Comparison of ENCODE assay signal across 12 cellular contexts in genomic region chr21:34881421-34881820, GRCh38.
DNase-seq lines count a peak whose midpoint lies in the region; ATAC-seq and TF ChIP-seq lines count a peak whose summit lies in the region.
"Had no signal": no experiment of that assay in that cellular context is flagged by ENCODE, and none has a peak within 500 bp of the region (broad histone marks: within the 10 kb centered on the region; RNA-seq: fewer than 3 reads in every experiment).

No MANE protein-coding gene starts in this region.

- WGBS in adrenal gland, 4 donors: 84 to 92% (median 87%) methylated on average over 3 of the region's 3 CpGs

- H3K4me1 Mint-ChIP-seq in activated naive CD8-positive, alpha-beta T cell treated with anti-CD3 and anti-CD28 coated beads, Interleukin-2, amount 50 U/mL, for 24 hours: peaks cover 47% of the 10 kb centered on the region

- H3K27ac Mint-ChIP-seq in activated naive CD8-positive, alpha-beta T cell treated with anti-CD3 and anti-CD28 coated beads, Interleukin-2, amount 50 U/mL, for 24 hours: no peak overlapping the region
- H3K27ac Mint-ChIP-seq: activated CD8-positive, alpha-beta memory T cell treated with anti-CD3 and anti-CD28 coated beads, Interleukin-2, amount 10 ng/mL, durations not matched to agents 7 days and 5 days had no signal

- POLR2A ChIA-PET in AG04449 (lab: Yijun Ruan, JAX): no interaction called here

- intact Hi-C loops in adrenal gland (cut with DNase I): loop anchor here (10.0 kb wide), 2 partner anchors 77 to 137 kb away; no protein-coding TSS in a partner anchor

- H3K36me3 ChIP-seq in adrenal gland (replicated peaks in 1 of 2): no peaks in the 10 kb centered on the region

- peak overlapping the region; percentile 28 for H3K4me3 Mint-ChIP-seq in activated naive CD8-positive, alpha-beta T cell treated with anti-CD3 and anti-CD28 coated beads, Interleukin-2, amount 50 U/mL, for 24 hours
- H3K4me3 Mint-ChIP-seq: activated CD8-positive, alpha-beta memory T cell treated with anti-CD3 and anti-CD28 coated beads, Interleukin-2, amount 10 ng/mL, durations not matched to agents 7 days and 5 days; memory B cell had no signal

- peak; percentile 71 for DNase-seq in AG04449 (ENCODE audit: low read depth, low spot score)
- DNase-seq in HFF-Myc (ENCODE audit: extremely low read depth, low read depth): no peak
- no peak for DNase-seq in activated naive CD8-positive, alpha-beta T cell treated with anti-CD3 and anti-CD28 coated beads, Interleukin-2, amount 50 U/mL, for 24 hours
- DNase-seq in kidney glomerular epithelial cell (lab: John Stamatoyannopoulos, UW): peak; percentile 80
- no peak for DNase-seq in NCI-H345 treated with DMSO at 0.1 percent for 48 hours (lab: John Stamatoyannopoulos, UW; ENCODE audit: unreplicated experiment)
- no peak for DNase-seq in NCI-H446 (lab: John Stamatoyannopoulos, UW)
- DNase-seq in C1 segment of cervical spinal cord (lab: John Stamatoyannopoulos, UW): no peak
- DNase-seq in adrenal gland: no peak
- DNase-seq: activated CD8-positive, alpha-beta memory T cell treated with anti-CD3 and anti-CD28 coated beads, Interleukin-2, amount 10 ng/mL, durations not matched to agents 7 days and 5 days; effector memory CD8-positive, alpha-beta T cell; RPMI8226 had no signal

- H3K27ac ChIP-seq in adrenal gland: no peak overlapping the region

- no peaks in the 10 kb centered on the region for H3K4me1 ChIP-seq in adrenal gland (replicated peaks in 1 of 2)

- H3K36me3 Mint-ChIP-seq in activated naive CD8-positive, alpha-beta T cell treated with anti-CD3 and anti-CD28 coated beads, Interleukin-2, amount 50 U/mL, for 24 hours (ENCODE audit: low read depth): peaks cover 55% of the 10 kb centered on the region

- H3K9me3 Mint-ChIP-seq in activated naive CD8-positive, alpha-beta T cell treated with anti-CD3 and anti-CD28 coated beads, Interleukin-2, amount 50 U/mL, for 24 hours: no peaks in the 10 kb centered on the region
- H3K9me3 Mint-ChIP-seq: effector memory CD8-positive, alpha-beta T cell; memory B cell had no signal

- no peak for ATAC-seq in activated naive CD8-positive, alpha-beta T cell treated with anti-CD3 and anti-CD28 coated beads, Interleukin-2, amount 50 U/mL, for 24 hours
- ATAC-seq: activated CD8-positive, alpha-beta memory T cell treated with anti-CD3 and anti-CD28 coated beads, Interleukin-2, amount 10 ng/mL, durations not matched to agents 7 days and 5 days; effector memory CD8-positive, alpha-beta T cell had no signal

- CTCF ChIA-PET in AG04449 (lab: Yijun Ruan, JAX): interaction anchor here (1.3 kb wide), 1 partner anchor 136 kb away, joined by 5 read pairs; no protein-coding TSS in a partner anchor

- H3K4me3 ChIP-seq in AG04449 (ENCODE audit: low read depth, low read length) (peak overlapping the region; percentile 43), HFF-Myc (replicated peaks; ENCODE audit: low read depth, low read length) (peak overlapping the region; percentile 64), adrenal gland (no peak overlapping the region)

- H3K27me3 ChIP-seq in adrenal gland: no peaks in the 10 kb centered on the region

- no peak for TF ChIP-seq POLR2A in adrenal gland (IDR thresholded peaks at IDR 0.05)

- no peak for TF ChIP-seq CTCF in AG04449 (IDR thresholded peaks at IDR 0.05; ENCODE audit: insufficient read depth, low read length, missing control alignments)
- TF ChIP-seq CTCF in HFF-Myc (IDR thresholded peaks at IDR 0.05; ENCODE audit: low read depth, low read length, missing control alignments): no peak
- no peak for TF ChIP-seq CTCF in adrenal gland (IDR thresholded peaks at IDR 0.05)

- no peaks in the 10 kb centered on the region for H3K9me3 ChIP-seq in adrenal gland (replicated peaks in 1 of 3)

- no peaks in the 10 kb centered on the region for H3K27me3 Mint-ChIP-seq in activated naive CD8-positive, alpha-beta T cell treated with anti-CD3 and anti-CD28 coated beads, Interleukin-2, amount 50 U/mL, for 24 hours
- H3K27me3 Mint-ChIP-seq: activated CD8-positive, alpha-beta memory T cell treated with anti-CD3 and anti-CD28 coated beads, Interleukin-2, amount 10 ng/mL, durations not matched to agents 7 days and 5 days; effector memory CD8-positive, alpha-beta T cell; memory B cell had no signal

Comparison
In these comparisons a context has a peak if more than half of its experiments do, and no peak if none do; other contexts are left out.
1. DNase-seq: peak in AG04449 (single experiment) and kidney glomerular epithelial cell (single experiment); none in HFF-Myc (single experiment), activated naive CD8-positive, alpha-beta T cell treated with anti-CD3 and anti-CD28 coated beads, Interleukin-2, amount 50 U/mL, for 24 hours (single experiment), NCI-H345 treated with DMSO at 0.1 percent for 48 hours (single experiment), NCI-H446 (0 of 2), C1 segment of cervical spinal cord (0 of 14) and adrenal gland (0 of 7).
2. H3K4me3 ChIP-seq: peak in AG04449 (single experiment) and HFF-Myc (single experiment); none in adrenal gland (0 of 4).